Comparison of ENCODE assay signal across 1 cellular context in genomic region chr1:234668577-234668955, GRCh38.
TF ChIP-seq lines count a peak whose summit lies in the region.

No MANE protein-coding gene starts in this region.

TF ChIP-seq in H1, 55 proteins besides CTCF, POLR2A, EP300 and RAD21:
- TF ChIP-seq SP4 (IDR thresholded peaks at IDR 0.05; ENCODE audit: low read length) (no peak), ASH2L (IDR thresholded peaks at IDR 0.05; ENCODE audit: low read length) (no peak), SUZ12 (IDR thresholded peaks at IDR 0.05; ENCODE audit: low read length) (no peak), PHF8 (conservative IDR thresholded peaks at IDR 0.05; ENCODE audit: low read depth, low read length) (no peak), HDAC2 (IDR thresholded peaks at IDR 0.05; ENCODE audit: borderline replicate concordance in 1 of 2, low read depth in 2 of 2, low read length in 2 of 2) (no peak), CEBPB (IDR thresholded peaks at IDR 0.05; ENCODE audit: low read depth, low read length) (no peak)
TF ChIP-seq in H1: peak in this region for 0.
